Comparison of ENCODE assay signal across 8 cellular contexts in the genomic region with DNA sequence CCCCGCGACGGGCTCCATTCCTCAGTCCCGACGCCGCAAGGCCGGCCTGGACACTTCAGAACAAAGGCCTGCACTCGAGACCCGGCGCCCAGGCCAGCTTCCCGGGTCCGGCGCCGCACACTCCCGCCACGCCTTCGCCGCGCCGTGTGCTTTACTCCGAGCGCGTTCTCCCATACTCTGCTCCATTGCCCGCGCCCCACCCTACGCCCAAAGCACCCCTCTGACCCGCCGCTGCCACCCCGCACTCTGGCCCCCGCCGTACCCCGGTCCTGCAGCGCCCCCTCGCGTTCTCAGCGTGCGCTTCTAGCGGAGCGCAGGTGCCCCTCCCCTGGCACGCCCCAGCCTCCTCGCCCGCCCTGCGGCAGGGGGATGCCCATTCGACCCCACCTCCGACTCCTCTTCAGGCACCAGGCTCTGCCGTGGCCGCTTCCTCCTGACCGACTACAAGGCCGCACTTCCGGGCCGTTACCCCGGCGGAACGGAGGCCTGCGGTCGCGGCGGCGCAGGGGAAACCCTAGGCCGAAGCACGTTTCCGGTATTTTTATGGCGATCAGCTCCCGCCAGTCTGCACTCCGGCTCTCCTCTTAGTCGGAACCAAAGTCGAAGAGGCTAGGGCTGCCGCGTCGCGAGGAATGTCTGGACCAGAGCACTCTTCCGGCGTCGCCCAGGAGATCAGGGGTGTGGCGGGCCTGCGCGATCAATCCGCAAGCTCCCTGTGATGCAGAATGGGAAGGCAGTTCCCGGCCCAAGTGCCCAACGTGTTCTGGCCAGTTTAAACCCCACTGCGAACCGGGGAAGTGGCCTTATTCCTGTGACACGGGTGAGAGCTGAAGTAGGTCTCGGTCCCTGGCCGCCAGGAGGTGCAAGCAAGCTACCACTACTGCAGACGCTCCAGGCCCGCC. TPM values are rescaled to one million over a fixed set of nuclear protein-coding genes. Genes with fewer than 3 reads are reported as not detected.
DNase-seq lines count a peak whose midpoint lies in the region; ATAC-seq and TF ChIP-seq lines count a peak whose summit lies in the region.

A gene (minus strand): TSS at position 456 of the 902 bp plus-strand sequence. CDS start 2,137 bp downstream, outside the sequence.

- H3F3A ChIP-seq in PC-3 (ENCODE audit: low read length, unreplicated experiment), result no peaks in the 10 kb centered on the region

- peak within 1 kb of the TSS; percentile 95 for H3K4me2 ChIP-seq in PC-3 (ENCODE audit: low read length)

- TF ChIP-seq POLR2A in erythroblast (IDR thresholded peaks at IDR 0.05; ENCODE audit: low read length), result peak; percentile 83

- H3K9me3 ChIP-seq in PC-3 (ENCODE audit: low read length) (no peaks in the 10 kb centered on the region), mucosa of stomach (ENCODE audit: control insufficient read depth, low read length) (no peaks in the 10 kb centered on the region)

- H3K4me3 ChIP-seq in Jurkat, Clone E6-1 (ENCODE audit: low read length), result peak within 1 kb of the TSS; percentile 88
- H3K4me3 ChIP-seq in PC-3 (ENCODE audit: low read length), result peak within 1 kb of the TSS; percentile 89
- peak within 1 kb of the TSS; percentile 87 for H3K4me3 ChIP-seq in mucosa of stomach (ENCODE audit: low read length)

- TSS peak; percentile 33 for BruUV-seq in PC-3 (replicated peaks; lab: Mats Ljungman, UMichigan)

- peak within 1 kb of the TSS; percentile 94 for H3K9ac ChIP-seq in PC-3 (ENCODE audit: low read length)
- H3K9ac ChIP-seq in mucosa of stomach (ENCODE audit: low read length), result peak within 1 kb of the TSS; percentile 83

- ATAC-seq in GM21619 (IDR thresholded peaks at IDR 0.05; ENCODE audit: unreplicated experiment) (peak; percentile 79), PC-3 (peak; percentile 79)

- H2AFZ ChIP-seq in PC-3 (ENCODE audit: low read length), result peak within 1 kb of the TSS; percentile 85

- H3K36me3 ChIP-seq in PC-3 (ENCODE audit: low read depth, low read length), result peaks cover 14% of the 10 kb centered on the region
- H3K36me3 ChIP-seq in mucosa of stomach (ENCODE audit: control insufficient read depth, insufficient read depth, low read length), result no peaks in the 10 kb centered on the region

- H3K79me2 ChIP-seq in PC-3 (ENCODE audit: low read length), result peaks cover 40% of the 10 kb centered on the region

- intact Hi-C loops in PC-3 (cut with micrococcal nuclease), result loop anchor here (1.0 to 2.0 kb wide), 2 partner anchors 20 to 55 kb away; no protein-coding TSS in a partner anchor

- H3K9me2 ChIP-seq in PC-3 (replicated peaks; ENCODE audit: low read length), result no peaks in the 10 kb centered on the region

- H3K4me1 ChIP-seq in PC-3 (ENCODE audit: insufficient read depth, low read length), result peaks cover 13% of the 10 kb centered on the region
- peaks cover 19% of the 10 kb centered on the region for H3K4me1 ChIP-seq in mucosa of stomach (ENCODE audit: control insufficient read depth, insufficient read depth, low read length)

- H4K20me1 ChIP-seq in PC-3 (ENCODE audit: low read length), result no peaks in the 10 kb centered on the region

- CTCF ChIA-PET in PC-3 (lab: Charles Lee), result interaction anchor here (0.6 to 1.4 kb wide), 7 partner anchors 15 to 157 kb away, joined by 3 to 9 read pairs (median 4); a partner anchor contains a TSS

- peak; percentile 79 for TF ChIP-seq CTCF in PC-3 (conservative IDR thresholded peaks at IDR 0.05; ENCODE audit: low read depth, low read length)

- DNase-seq in DMS53 treated with DMSO at 0.1 percent for 48 hours (lab: John Stamatoyannopoulos, UW; ENCODE audit: unreplicated experiment) (peak; percentile 89), PC-3 (peak; percentile 98), erythroblast (lab: John Stamatoyannopoulos, UW) (peak; percentile 97)
- peak; percentile 94 for DNase-seq in Jurkat, Clone E6-1 (ENCODE audit: low read depth, low spot score)
- DNase-seq in activated T-cell treated with anti-CD3 and anti-CD28 coated beads, Interleukin-2, amount 50 U/mL, for 1 hour, result peak; percentile 89
- peak; percentile 70 to 76 for DNase-seq in stimulated activated CD8-positive, alpha-beta memory T cell treated with anti-CD3 and anti-CD28 coated beads, Interleukin-7, amount 100 ng/mL, for 1 hour (ENCODE audit: low read depth in 2 of 2)

- H3K27me3 ChIP-seq in PC-3 (ENCODE audit: low read length), result no peaks in the 10 kb centered on the region
- H3K27me3 ChIP-seq in mucosa of stomach (ENCODE audit: control insufficient read depth, insufficient read depth, low read length), result no peaks in the 10 kb centered on the region

- H3K27ac ChIP-seq in PC-3 (ENCODE audit: low read length), result peak within 1 kb of the TSS; percentile 65

- POLR2A ChIA-PET in PC-3 (lab: Charles Lee; ENCODE audit: unreplicated experiment), result interaction anchor here (0.5 to 1.7 kb wide), 5 partner anchors 14 to 40 kb away, joined by 3 to 11 read pairs (median 5); a partner anchor contains a TSS

RNA-seq across cellular contexts. Expression of the gene that starts here (rescaled TPM):
- 16.5 TPM for polyA plus RNA-seq in Jurkat, Clone E6-1 (2012; ENCODE audit: insufficient read depth, insufficient read length)
- 14.0 and 19.1 TPM in 2 replicates for total RNA-seq in PC-3 (2014; rRNA removed)

Comparison
In these comparisons a context has a peak if more than half of its experiments do, and no peak if none do; other contexts are left out.
1. Peak in every context shown above with its lines: DNase-seq, ATAC-seq, H3K4me3 ChIP-seq and H3K27ac ChIP-seq.